In genomic region chr11:8765294-8765693, GRCh38 we compare ENCODE assay signal across 13 cellular contexts.
DNase-seq lines count a peak whose midpoint lies in the region; ATAC-seq and TF ChIP-seq lines count a peak whose summit lies in the region.
"Had no signal": no experiment of that assay in that cellular context is flagged by ENCODE, and none has a peak within 500 bp of the region (broad histone marks: within the 10 kb centered on the region; RNA-seq: fewer than 3 reads in every experiment).

No MANE protein-coding gene starts in this region.

- no peak for TF ChIP-seq POLR2A in vagina (IDR thresholded peaks at IDR 0.05)

- intact Hi-C loops in right cardiac atrium (cut with DNase I) (no loop called here), Right ventricle myocardium inferior (cut with DNase I) (loop anchor here (5.0 kb wide), 1 partner anchor 58 kb away; no protein-coding TSS in a partner anchor), vagina (cut with DNase I) (no loop called here)

- H3K27me3 Mint-ChIP-seq in mesothelial cell of epicardium (ENCODE audit: low read depth): no peaks in the 10 kb centered on the region
- peaks cover 0 to 2% of the 10 kb centered on the region in 2 donors for H3K27me3 Mint-ChIP-seq in natural killer cell treated with Interleukin-12 subunit alpha and Interleukin-12 subunit beta and Interleukin-15 and Interleukin-18, amount 100 ng/mL, for 72 hours
- peaks cover 5% of the 10 kb centered on the region for H3K27me3 Mint-ChIP-seq in T-helper 2 cell treated with Interferon-gamma antibody and Interleukin-4, amounts not matched to agents 5 μg/mL and 100 μg/mL, for 36 hours (ENCODE audit: low read depth)
- H3K27me3 Mint-ChIP-seq: stimulated activated naive CD8-positive, alpha-beta T cell treated with anti-CD3 and anti-CD28 coated beads, Interleukin-15, amount 100 ng/mL, for 72 hours had no signal

- H3K4me3 Mint-ChIP-seq in mesothelial cell of epicardium: no peak overlapping the region
- H3K4me3 Mint-ChIP-seq in natural killer cell treated with Interleukin-12 subunit alpha and Interleukin-12 subunit beta and Interleukin-15 and Interleukin-18, amount 100 ng/mL, for 72 hours: no peak overlapping the region
- H3K4me3 Mint-ChIP-seq in T-helper 2 cell treated with Interferon-gamma antibody and Interleukin-4, amounts not matched to agents 5 μg/mL and 100 μg/mL, for 36 hours: no peak overlapping the region
- H3K4me3 Mint-ChIP-seq: stimulated activated naive CD8-positive, alpha-beta T cell treated with anti-CD3 and anti-CD28 coated beads, Interleukin-15, amount 100 ng/mL, for 72 hours had no signal

- H3K4me3 ChIP-seq in right cardiac atrium (ENCODE audit: low read length) (no peak overlapping the region), vagina (no peak overlapping the region)

- H3K4me1 ChIP-seq in right cardiac atrium (ENCODE audit: control insufficient read depth, insufficient read depth, low read length) (peaks cover 10% of the 10 kb centered on the region), vagina (peaks cover 66% of the 10 kb centered on the region)

- peak overlapping the region; percentile 62 for H3K27ac Mint-ChIP-seq in mesothelial cell of epicardium
- H3K27ac Mint-ChIP-seq in natural killer cell treated with Interleukin-12 subunit alpha and Interleukin-12 subunit beta and Interleukin-15 and Interleukin-18, amount 100 ng/mL, for 72 hours: no peak overlapping the region
- no peak overlapping the region for H3K27ac Mint-ChIP-seq in T-helper 2 cell treated with Interferon-gamma antibody and Interleukin-4, amounts not matched to agents 5 μg/mL and 100 μg/mL, for 36 hours
- H3K27ac Mint-ChIP-seq: stimulated activated naive CD8-positive, alpha-beta T cell treated with anti-CD3 and anti-CD28 coated beads, Interleukin-15, amount 100 ng/mL, for 72 hours had no signal

- TF ChIP-seq CTCF in mesothelial cell of epicardium (IDR thresholded peaks at IDR 0.05; ENCODE audit: unreplicated experiment) (no peak), vagina (IDR thresholded peaks at IDR 0.05) (no peak)

- H3K27me3 ChIP-seq in right cardiac atrium (ENCODE audit: control insufficient read depth, insufficient read depth) (no peaks in the 10 kb centered on the region), vagina (no peaks in the 10 kb centered on the region)

- H3K36me3 Mint-ChIP-seq in mesothelial cell of epicardium: no peaks in the 10 kb centered on the region
- no peaks in the 10 kb centered on the region for H3K36me3 Mint-ChIP-seq in natural killer cell treated with Interleukin-12 subunit alpha and Interleukin-12 subunit beta and Interleukin-15 and Interleukin-18, amount 100 ng/mL, for 72 hours
- no peaks in the 10 kb centered on the region for H3K36me3 Mint-ChIP-seq in T-helper 2 cell treated with Interferon-gamma antibody and Interleukin-4, amounts not matched to agents 5 μg/mL and 100 μg/mL, for 36 hours (ENCODE audit: low read depth)

- ATAC-seq in right cardiac atrium (no peak), Right ventricle myocardium inferior (no peak), HG03159 (IDR thresholded peaks at IDR 0.05; ENCODE audit: unreplicated experiment) (no peak)
- no peak for ATAC-seq in natural killer cell treated with Interleukin-12 subunit alpha and Interleukin-12 subunit beta and Interleukin-15 and Interleukin-18, amount 100 ng/mL, for 72 hours
- ATAC-seq: HCT116; stimulated activated naive CD8-positive, alpha-beta T cell treated with anti-CD3 and anti-CD28 coated beads, Interleukin-15, amount 100 ng/mL, for 72 hours had no signal

- no peaks in the 10 kb centered on the region for H3K9me3 ChIP-seq in right cardiac atrium (ENCODE audit: control insufficient read depth, low read length)
- no peaks in the 10 kb centered on the region for H3K9me3 ChIP-seq in vagina

- WGBS in right cardiac atrium: 52% methylated on average over 1 of the region's 1 CpG

- H3K4me1 Mint-ChIP-seq in mesothelial cell of epicardium: peaks cover 13% of the 10 kb centered on the region
- H3K4me1 Mint-ChIP-seq in natural killer cell treated with Interleukin-12 subunit alpha and Interleukin-12 subunit beta and Interleukin-15 and Interleukin-18, amount 100 ng/mL, for 72 hours (ENCODE audit: low read depth in 2 of 2): no peaks in the 10 kb centered on the region
- no peaks in the 10 kb centered on the region for H3K4me1 Mint-ChIP-seq in T-helper 2 cell treated with Interferon-gamma antibody and Interleukin-4, amounts not matched to agents 5 μg/mL and 100 μg/mL, for 36 hours (ENCODE audit: low read depth)
- H3K4me1 Mint-ChIP-seq: stimulated activated naive CD8-positive, alpha-beta T cell treated with anti-CD3 and anti-CD28 coated beads, Interleukin-15, amount 100 ng/mL, for 72 hours had no signal

- no peaks in the 10 kb centered on the region for H3K9me3 Mint-ChIP-seq in mesothelial cell of epicardium
- no peaks in the 10 kb centered on the region for H3K9me3 Mint-ChIP-seq in natural killer cell treated with Interleukin-12 subunit alpha and Interleukin-12 subunit beta and Interleukin-15 and Interleukin-18, amount 100 ng/mL, for 72 hours
- no peaks in the 10 kb centered on the region for H3K9me3 Mint-ChIP-seq in T-helper 2 cell treated with Interferon-gamma antibody and Interleukin-4, amounts not matched to agents 5 μg/mL and 100 μg/mL, for 36 hours
- H3K9me3 Mint-ChIP-seq: stimulated activated naive CD8-positive, alpha-beta T cell treated with anti-CD3 and anti-CD28 coated beads, Interleukin-15, amount 100 ng/mL, for 72 hours had no signal

- H3K27ac ChIP-seq in right cardiac atrium (ENCODE audit: low read length): peak overlapping the region; percentile 85
- peak overlapping the region; percentile 51 for H3K27ac ChIP-seq in vagina

- no peaks in the 10 kb centered on the region for H3K36me3 ChIP-seq in vagina

- DNase-seq in right cardiac atrium: no peak
- no peak for DNase-seq in Right ventricle myocardium inferior (ENCODE audit: missing footprints)
- peak; percentile 39 for DNase-seq in dermis blood vessel endothelial cell
- no peak for DNase-seq in mesothelial cell of epicardium (ENCODE audit: low spot score in 2 of 2, unreplicated experiment in 2 of 2)
- DNase-seq in vagina (ENCODE audit: extremely low spot score in 2 of 2): no peak
- no peak for DNase-seq in natural killer cell treated with Interleukin-12 subunit alpha and Interleukin-12 subunit beta and Interleukin-15 and Interleukin-18, amount 100 ng/mL, for 72 hours (ENCODE audit: low spot score)
- DNase-seq in T-helper 2 cell treated with Interferon-gamma antibody and Interleukin-4, amounts not matched to agents 5 μg/mL and 100 μg/mL, for 36 hours (ENCODE audit: low spot score): no peak
- DNase-seq: central memory CD4-positive, alpha-beta T cell; NCI-H1417; stimulated activated CD4-positive, alpha-beta T cell treated with anti-CD3 and anti-CD28 coated beads, Interleukin-1b, Interleukin-23, amount 100 ng/mL, for 48 hours; stimulated activated naive CD8-positive, alpha-beta T cell treated with anti-CD3 and anti-CD28 coated beads, Interleukin-15, amount 100 ng/mL, for 72 hours had no signal
